8 cellular contexts compared by ENCODE assay signal in genomic region chr1:152034654-152035405, GRCh38. TPM values are rescaled to one million over a fixed set of nuclear protein-coding genes. Genes with fewer than 3 reads are reported as not detected.
DNase-seq lines count a peak whose midpoint lies in the region; ATAC-seq and TF ChIP-seq lines count a peak whose summit lies in the region.

No MANE protein-coding gene starts in this region.

- H3K27me3 ChIP-seq in HUES6 (ENCODE audit: control insufficient read depth, insufficient read depth, low read length): no peaks in the 10 kb centered on the region
- H3K27me3 ChIP-seq in SJSA1 (replicated peaks): no peaks in the 10 kb centered on the region; the same call in 1 of the 2 replicates
- H3K27me3 ChIP-seq in heart right ventricle: no peaks in the 10 kb centered on the region
- H3K27me3 ChIP-seq in sigmoid colon: no peaks in the 10 kb centered on the region

- peaks cover 47% of the 10 kb centered on the region for H3K36me3 Mint-ChIP-seq in activated naive CD4-positive, alpha-beta T cell treated with anti-CD3 and anti-CD28 coated beads, Interleukin-2, amount 10 ng/mL, durations not matched to agents 7 days and 5 days

- H3K4me3 ChIP-seq in HUES6 (ENCODE audit: low read depth, low read length): peak overlapping the region; percentile 88
- peak overlapping the region; percentile 58 for H3K4me3 ChIP-seq in SJSA1
- H3K4me3 ChIP-seq in heart right ventricle: peak overlapping the region; percentile 51 to 82 (median 66)
- peak overlapping the region in 3 of 4 donors; percentile 50 to 69 (median 57) for H3K4me3 ChIP-seq in sigmoid colon

- TF ChIP-seq CTCF in heart right ventricle (IDR thresholded peaks at IDR 0.05) (peak; percentile 52 to 81 (median 67)), sigmoid colon (IDR thresholded peaks at IDR 0.05) (peak in 3 of 4 experiments; percentile 50 to 67 (median 54))

- peak overlapping the region; percentile 98 for H3K27ac Mint-ChIP-seq in activated naive CD4-positive, alpha-beta T cell treated with anti-CD3 and anti-CD28 coated beads, Interleukin-2, amount 10 ng/mL, durations not matched to agents 7 days and 5 days

- H3K9ac ChIP-seq in HUES6 (ENCODE audit: low read length): peak overlapping the region; percentile 92

- CTCF ChIA-PET in activated naive CD4-positive, alpha-beta T cell treated with anti-CD3 and anti-CD28 coated beads, Interleukin-2, amount 10 ng/mL, durations not matched to agents 7 days and 5 days (lab: Charles Lee): interaction anchor here (0.6 to 3.8 kb wide), 23 partner anchors 11 to 424 kb away, joined by 3 to 49 read pairs (median 4); no protein-coding TSS in a partner anchor

- 21 to 22% methylated on average over 8 of the region's 8 CpGs for WGBS in heart right ventricle, 2 donors
- 3 to 4% methylated on average over 8 of the region's 8 CpGs for WGBS in sigmoid colon, 2 donors

- H3K36me3 ChIP-seq in HUES6 (ENCODE audit: control insufficient read depth, insufficient read depth, low read length): peaks cover 30% of the 10 kb centered on the region
- peaks cover 47% of the 10 kb centered on the region for H3K36me3 ChIP-seq in SJSA1
- peaks cover 0 to 46% (median 16%) of the 10 kb centered on the region in 9 donors for H3K36me3 ChIP-seq in heart right ventricle
- peaks cover 0 to 30% (median 25%) of the 10 kb centered on the region in 4 donors for H3K36me3 ChIP-seq in sigmoid colon

- H3K9me3 Mint-ChIP-seq in activated naive CD4-positive, alpha-beta T cell treated with anti-CD3 and anti-CD28 coated beads, Interleukin-2, amount 10 ng/mL, durations not matched to agents 7 days and 5 days: no peaks in the 10 kb centered on the region

- intact Hi-C loops in heart right ventricle (cut with DNase I) (no loop called here), sigmoid colon (cut with DNase I) (no loop called here)

- peaks cover 18% of the 10 kb centered on the region for H3K4me1 ChIP-seq in HUES6 (ENCODE audit: control insufficient read depth, insufficient read depth, low read length)
- H3K4me1 ChIP-seq in SJSA1 (replicated peaks): peaks cover 20% of the 10 kb centered on the region
- H3K4me1 ChIP-seq in heart right ventricle: peaks cover 0 to 76% (median 22%) of the 10 kb centered on the region in 9 donors
- peaks cover 0 to 30% (median 27%) of the 10 kb centered on the region in 4 donors for H3K4me1 ChIP-seq in sigmoid colon

- peak overlapping the region; percentile 85; the same call in 1 of the 2 replicates for H3K27ac ChIP-seq in HUES6 (ENCODE audit: low read depth, low read length)
- H3K27ac ChIP-seq in SJSA1: peak overlapping the region; percentile 86
- peak overlapping the region; percentile 29 to 98 (median 94) for H3K27ac ChIP-seq in heart right ventricle
- peak overlapping the region; percentile 82 to 92 (median 89) for H3K27ac ChIP-seq in sigmoid colon

- ATAC-seq in GM18870 (IDR thresholded peaks at IDR 0.05; ENCODE audit: unreplicated experiment): peak; percentile 49
- ATAC-seq in heart right ventricle: peak in 5 of 8 donors; percentile 13 to 52 (median 24)

- H3K27me3 Mint-ChIP-seq in activated naive CD4-positive, alpha-beta T cell treated with anti-CD3 and anti-CD28 coated beads, Interleukin-2, amount 10 ng/mL, durations not matched to agents 7 days and 5 days: no peaks in the 10 kb centered on the region

- no peak for TF ChIP-seq EP300 in sigmoid colon (IDR thresholded peaks at IDR 0.05)

- H3K4me3 Mint-ChIP-seq in activated naive CD4-positive, alpha-beta T cell treated with anti-CD3 and anti-CD28 coated beads, Interleukin-2, amount 10 ng/mL, durations not matched to agents 7 days and 5 days: peak overlapping the region; percentile 99

- DNase-seq in AG08396 (ENCODE audit: low spot score) (peak; percentile 63), SJSA1 (ENCODE audit: low read depth in 1 of 2, low spot score in 2 of 2) (peak; percentile 69 to 80), heart right ventricle (peak; percentile 27 to 48), sigmoid colon (no peak), globus pallidus (ENCODE audit: low spot score) (no peak)
- DNase-seq in activated naive CD4-positive, alpha-beta T cell treated with anti-CD3 and anti-CD28 coated beads, Interleukin-2, amount 10 ng/mL, durations not matched to agents 7 days and 5 days: peak; percentile 80

- H3K9me3 ChIP-seq in HUES6 (ENCODE audit: control insufficient read depth, insufficient read depth, low read depth, low read length) (no peaks in the 10 kb centered on the region), SJSA1 (replicated peaks) (no peaks in the 10 kb centered on the region), heart right ventricle (no peaks in the 10 kb centered on the region), sigmoid colon (no peaks in the 10 kb centered on the region)

- TF ChIP-seq POLR2A in sigmoid colon (IDR thresholded peaks at IDR 0.05): no peak

- H3K4me1 Mint-ChIP-seq in activated naive CD4-positive, alpha-beta T cell treated with anti-CD3 and anti-CD28 coated beads, Interleukin-2, amount 10 ng/mL, durations not matched to agents 7 days and 5 days: peaks cover 49% of the 10 kb centered on the region

RNA-seq across cellular contexts. Expression of gene S100A11, which starts 2.0 kb away (rescaled TPM):
- 228 and 284 TPM in 2 replicates for total RNA-seq in SJSA1 (2014; rRNA removed; shearing (Covaris generic))
- total RNA-seq in heart right ventricle: 100 to 1,000 TPM in 2 of 10 donors, 10 to 100 TPM in 8; 41.4 to 215 (median 51.6) TPM
- polyA plus RNA-seq in heart right ventricle: 100 to 1,000 TPM; 477 to 593 TPM
- 100 to 1,000 TPM in 3 of 4 donors, 10 to 100 TPM in 1; 92.6 to 156 (median 109) TPM for total RNA-seq in sigmoid colon
- 100 to 1,000 TPM; 371 to 633 (median 478) TPM for polyA plus RNA-seq in sigmoid colon

RNA-seq across cellular contexts. Expression of gene S100A10, which starts 41.2 kb away (rescaled TPM):
- total RNA-seq in SJSA1 (2014; rRNA removed; shearing (Covaris generic)): 90.2 and 151 TPM in 2 replicates
- total RNA-seq in heart right ventricle (100 to 1,000 TPM in 9 of 10 donors, 10 to 100 TPM in 1; 71.3 to 519 (median 235) TPM), sigmoid colon (10 to 100 TPM; 20.2 to 57.9 (median 43.0) TPM)
- polyA plus RNA-seq in heart right ventricle (100 to 1,000 TPM; 319 to 412 TPM), sigmoid colon (1,000 to 10,000 TPM; 1,087 to 1,816 (median 1,723) TPM)

RNA-seq across cellular contexts. Expression of gene TCHHL1, which starts 54.0 kb away (rescaled TPM):
- not detected in 2 replicates for total RNA-seq in SJSA1 (2014; rRNA removed; shearing (Covaris generic))
- not detected for total RNA-seq in heart right ventricle
- not detected for polyA plus RNA-seq in heart right ventricle
- not detected for total RNA-seq in sigmoid colon
- not detected for polyA plus RNA-seq in sigmoid colon

Comparison
In these comparisons a context has a peak if more than half of its experiments do, and no peak if none do; other contexts are left out.
1. DNase-seq: peak in AG08396 (single experiment), SJSA1 (2 of 2), activated naive CD4-positive, alpha-beta T cell treated with anti-CD3 and anti-CD28 coated beads, Interleukin-2, amount 10 ng/mL, durations not matched to agents 7 days and 5 days (single experiment) and heart right ventricle (2 of 2); none in sigmoid colon (single experiment) and globus pallidus (single experiment).
2. Peak in every context shown above with its lines, with median percentiles within 50 percentile points of each other: H3K27ac ChIP-seq and H3K4me3 ChIP-seq.